ENCODE assay signal across 1 cellular context in the genomic region with DNA sequence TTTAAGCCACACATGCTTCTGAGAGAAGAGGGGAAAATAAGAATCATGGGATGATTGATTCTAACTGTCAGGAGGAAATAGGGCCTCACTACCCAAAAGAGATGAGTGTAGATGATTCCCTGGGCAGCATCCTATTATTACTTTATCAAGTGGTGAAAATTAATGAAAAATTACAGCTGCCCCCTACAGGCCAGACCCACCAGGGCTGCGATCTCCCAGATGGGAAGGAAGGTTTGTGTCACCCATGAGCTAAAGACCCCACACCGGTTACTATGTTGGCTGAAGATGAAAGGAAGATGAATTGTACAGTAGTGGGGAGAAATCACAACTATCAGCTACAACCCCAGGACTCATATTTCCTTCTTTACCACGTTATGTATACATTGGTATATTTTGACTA.
TF ChIP-seq lines count a peak whose summit lies in the region.

No MANE protein-coding gene starts in this region.

TF ChIP-seq in HCT116, 20 proteins besides CTCF, POLR2A, EP300 and RAD21:
- TF ChIP-seq, protein P1, sequence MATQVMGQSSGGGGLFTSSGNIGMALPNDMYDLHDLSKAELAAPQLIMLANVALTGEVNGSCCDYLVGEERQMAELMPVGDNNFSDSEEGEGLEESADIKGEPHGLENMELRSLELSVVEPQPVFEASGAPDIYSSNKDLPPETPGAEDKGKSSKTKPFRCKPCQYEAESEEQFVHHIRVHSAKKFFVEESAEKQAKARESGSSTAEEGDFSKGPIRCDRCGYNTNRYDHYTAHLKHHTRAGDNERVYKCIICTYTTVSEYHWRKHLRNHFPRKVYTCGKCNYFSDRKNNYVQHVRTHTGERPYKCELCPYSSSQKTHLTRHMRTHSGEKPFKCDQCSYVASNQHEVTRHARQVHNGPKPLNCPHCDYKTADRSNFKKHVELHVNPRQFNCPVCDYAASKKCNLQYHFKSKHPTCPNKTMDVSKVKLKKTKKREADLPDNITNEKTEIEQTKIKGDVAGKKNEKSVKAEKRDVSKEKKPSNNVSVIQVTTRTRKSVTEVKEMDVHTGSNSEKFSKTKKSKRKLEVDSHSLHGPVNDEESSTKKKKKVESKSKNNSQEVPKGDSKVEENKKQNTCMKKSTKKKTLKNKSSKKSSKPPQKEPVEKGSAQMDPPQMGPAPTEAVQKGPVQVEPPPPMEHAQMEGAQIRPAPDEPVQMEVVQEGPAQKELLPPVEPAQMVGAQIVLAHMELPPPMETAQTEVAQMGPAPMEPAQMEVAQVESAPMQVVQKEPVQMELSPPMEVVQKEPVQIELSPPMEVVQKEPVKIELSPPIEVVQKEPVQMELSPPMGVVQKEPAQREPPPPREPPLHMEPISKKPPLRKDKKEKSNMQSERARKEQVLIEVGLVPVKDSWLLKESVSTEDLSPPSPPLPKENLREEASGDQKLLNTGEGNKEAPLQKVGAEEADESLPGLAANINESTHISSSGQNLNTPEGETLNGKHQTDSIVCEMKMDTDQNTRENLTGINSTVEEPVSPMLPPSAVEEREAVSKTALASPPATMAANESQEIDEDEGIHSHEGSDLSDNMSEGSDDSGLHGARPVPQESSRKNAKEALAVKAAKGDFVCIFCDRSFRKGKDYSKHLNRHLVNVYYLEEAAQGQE (IDR thresholded peaks at IDR 0.05; ENCODE audit: low read depth), result no peak
- no peak for TF ChIP-seq TCF7L2 (IDR thresholded peaks at IDR 0.05; ENCODE audit: borderline replicate concordance, extremely low read depth, insufficient read depth, insufficient read length)
- TF ChIP-seq, protein P2, sequence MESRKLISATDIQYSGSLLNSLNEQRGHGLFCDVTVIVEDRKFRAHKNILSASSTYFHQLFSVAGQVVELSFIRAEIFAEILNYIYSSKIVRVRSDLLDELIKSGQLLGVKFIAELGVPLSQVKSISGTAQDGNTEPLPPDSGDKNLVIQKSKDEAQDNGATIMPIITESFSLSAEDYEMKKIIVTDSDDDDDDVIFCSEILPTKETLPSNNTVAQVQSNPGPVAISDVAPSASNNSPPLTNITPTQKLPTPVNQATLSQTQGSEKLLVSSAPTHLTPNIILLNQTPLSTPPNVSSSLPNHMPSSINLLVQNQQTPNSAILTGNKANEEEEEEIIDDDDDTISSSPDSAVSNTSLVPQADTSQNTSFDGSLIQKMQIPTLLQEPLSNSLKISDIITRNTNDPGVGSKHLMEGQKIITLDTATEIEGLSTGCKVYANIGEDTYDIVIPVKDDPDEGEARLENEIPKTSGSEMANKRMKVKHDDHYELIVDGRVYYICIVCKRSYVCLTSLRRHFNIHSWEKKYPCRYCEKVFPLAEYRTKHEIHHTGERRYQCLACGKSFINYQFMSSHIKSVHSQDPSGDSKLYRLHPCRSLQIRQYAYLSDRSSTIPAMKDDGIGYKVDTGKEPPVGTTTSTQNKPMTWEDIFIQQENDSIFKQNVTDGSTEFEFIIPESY (IDR thresholded peaks at IDR 0.05; ENCODE audit: extremely low read depth, insufficient replicate concordance, low read length), result no peak
- no peak for TF ChIP-seq YY1 (IDR thresholded peaks at IDR 0.05; ENCODE audit: extremely low read depth, insufficient replicate concordance, low read depth, low read length)
- no peak for TF ChIP-seq MAX (IDR thresholded peaks at IDR 0.05)
- TF ChIP-seq SIN3A (IDR thresholded peaks at IDR 0.05; ENCODE audit: low read depth), result no peak
- no peak for TF ChIP-seq EGR1 (IDR thresholded peaks at IDR 0.05; ENCODE audit: low read depth)
- no peak for TF ChIP-seq JUND (IDR thresholded peaks at IDR 0.05)
- no peak for TF ChIP-seq EZH2 (IDR thresholded peaks at IDR 0.05)
- TF ChIP-seq POLR2AphosphoS5 (IDR thresholded peaks at IDR 0.05; ENCODE audit: low read depth, low read length), result no peak
- no peak for TF ChIP-seq ZNF274 (IDR thresholded peaks at IDR 0.05; ENCODE audit: low read depth, low read length)
- no peak for TF ChIP-seq ATF3 (IDR thresholded peaks at IDR 0.05)
- no peak for TF ChIP-seq SRF (IDR thresholded peaks at IDR 0.05; ENCODE audit: low read depth)
- TF ChIP-seq CEBPB (IDR thresholded peaks at IDR 0.05; ENCODE audit: low read depth), result no peak
- TF ChIP-seq EZH2phosphoT487 (IDR thresholded peaks at IDR 0.05; ENCODE audit: borderline replicate concordance), result no peak
- TF ChIP-seq ELF1 (IDR thresholded peaks at IDR 0.05; ENCODE audit: borderline replicate concordance, low read depth), result no peak
- no peak for TF ChIP-seq CBX3 (IDR thresholded peaks at IDR 0.05; ENCODE audit: low read depth)
